Comparison of ENCODE assay signal across 18 cellular contexts in the genomic region with DNA sequence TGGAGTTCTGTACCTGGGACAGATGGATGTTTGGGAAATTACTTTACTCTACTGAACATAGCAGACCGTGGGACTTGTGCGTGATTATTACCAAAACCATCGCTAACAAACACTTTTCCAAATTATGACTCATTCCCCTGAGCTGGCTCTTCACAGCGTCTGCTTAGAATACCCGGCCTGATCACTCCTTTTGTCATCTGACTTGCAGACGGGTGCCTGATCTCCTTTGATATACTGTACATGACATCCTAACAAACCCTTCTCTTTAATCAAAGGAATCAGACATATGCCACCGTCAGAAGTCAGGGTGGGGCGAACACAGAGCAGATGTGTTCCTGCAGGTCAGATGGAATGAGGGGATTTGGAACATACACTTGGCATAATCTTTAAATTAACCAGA. TPM values are rescaled to one million over a fixed set of nuclear protein-coding genes. Genes with fewer than 3 reads are reported as not detected.
A peak's percentile ranks its signal among the peaks of the same experiment; 100 is the strongest.
DNase-seq lines count a peak whose midpoint lies in the region; ATAC-seq and TF ChIP-seq lines count a peak whose summit lies in the region.
"Had no signal": no experiment of that assay in that cellular context is flagged by ENCODE, and none has a peak within 500 bp of the region (broad histone marks: within the 10 kb centered on the region; RNA-seq: fewer than 3 reads in every experiment).

No MANE protein-coding gene starts in this region.

- POLR2A ChIA-PET in activated CD4-positive, alpha-beta memory T cell treated with anti-CD3 and anti-CD28 coated beads for 36 hours (lab: Charles Lee): no interaction called here

- TF ChIP-seq POLR2A in erythroblast (IDR thresholded peaks at IDR 0.05; ENCODE audit: low read length): no peak

- intact Hi-C loops in activated CD4-positive, alpha-beta memory T cell treated with anti-CD3 and anti-CD28 coated beads for 36 hours (cut with micrococcal nuclease): no loop called here

- DNase-seq in A172 (ENCODE audit: low spot score) (peak; percentile 52), GM04503 (ENCODE audit: low read depth) (peak; percentile 37), RKO (ENCODE audit: low spot score) (peak; percentile 33), fibroblast of pulmonary artery (ENCODE audit: low read depth) (peak; percentile 29), erythroblast (lab: John Stamatoyannopoulos, UW) (no peak), MV-4-11 (lab: John Stamatoyannopoulos, UW) (no peak)
- no peak for DNase-seq in activated CD4-positive, alpha-beta memory T cell treated with anti-CD3 and anti-CD28 coated beads for 36 hours
- DNase-seq: activated CD8-positive, alpha-beta T cell treated with anti-CD3 and anti-CD28 coated beads, Interleukin-2, amount 10 ng/mL, durations not matched to agents 7 days and 5 days; activated gamma-delta T cell; NCI-H1092; NCI-H2227 treated with DMSO at 0.1 percent for 48 hours; occipital lobe; RPMI8226 had no signal

- H3K4me3 Mint-ChIP-seq in activated CD4-positive, alpha-beta memory T cell treated with anti-CD3 and anti-CD28 coated beads for 36 hours: no peak overlapping the region
- H3K4me3 Mint-ChIP-seq: activated CD8-positive, alpha-beta T cell treated with anti-CD3 and anti-CD28 coated beads, Interleukin-2, amount 10 ng/mL, durations not matched to agents 7 days and 5 days; central memory CD8-positive, alpha-beta T cell; T-helper 2 cell treated with Interferon-gamma antibody and Interleukin-4, amounts not matched to agents 5 μg/mL and 100 μg/mL, for 36 hours had no signal

- TF ChIP-seq CTCF in fibroblast of pulmonary artery (IDR thresholded peaks at IDR 0.05; ENCODE audit: low read length, missing control alignments): no peak

- no peak overlapping the region for H3K27ac Mint-ChIP-seq in activated CD4-positive, alpha-beta memory T cell treated with anti-CD3 and anti-CD28 coated beads for 36 hours
- H3K27ac Mint-ChIP-seq: activated CD8-positive, alpha-beta T cell treated with anti-CD3 and anti-CD28 coated beads, Interleukin-2, amount 10 ng/mL, durations not matched to agents 7 days and 5 days; T-helper 2 cell treated with Interferon-gamma antibody and Interleukin-4, amounts not matched to agents 5 μg/mL and 100 μg/mL, for 36 hours had no signal

- CTCF ChIA-PET in activated CD4-positive, alpha-beta memory T cell treated with anti-CD3 and anti-CD28 coated beads for 36 hours (lab: Charles Lee): no interaction called here

- H3K9me3 Mint-ChIP-seq in activated CD4-positive, alpha-beta memory T cell treated with anti-CD3 and anti-CD28 coated beads for 36 hours: no peaks in the 10 kb centered on the region
- H3K9me3 Mint-ChIP-seq: central memory CD8-positive, alpha-beta T cell; T-helper 2 cell treated with Interferon-gamma antibody and Interleukin-4, amounts not matched to agents 5 μg/mL and 100 μg/mL, for 36 hours had no signal

- no peaks in the 10 kb centered on the region for H3K27me3 Mint-ChIP-seq in activated CD4-positive, alpha-beta memory T cell treated with anti-CD3 and anti-CD28 coated beads for 36 hours

- no peak for ATAC-seq in HG03095 (IDR thresholded peaks at IDR 0.05; ENCODE audit: unreplicated experiment)
- ATAC-seq: activated CD8-positive, alpha-beta T cell treated with anti-CD3 and anti-CD28 coated beads, Interleukin-2, amount 10 ng/mL, durations not matched to agents 7 days and 5 days had no signal

- H3K4me3 ChIP-seq in fibroblast of pulmonary artery (replicated peaks; ENCODE audit: low read depth, low read length): no peak overlapping the region
- H3K4me3 ChIP-seq: tibial nerve had no signal

- no peaks in the 10 kb centered on the region for H3K36me3 Mint-ChIP-seq in activated CD4-positive, alpha-beta memory T cell treated with anti-CD3 and anti-CD28 coated beads for 36 hours

- no peaks in the 10 kb centered on the region for H3K4me1 Mint-ChIP-seq in activated CD4-positive, alpha-beta memory T cell treated with anti-CD3 and anti-CD28 coated beads for 36 hours (ENCODE audit: low read depth)
- H3K4me1 Mint-ChIP-seq: central memory CD8-positive, alpha-beta T cell had no signal

RNA-seq across cellular contexts. Expression of gene SH3GL3, which starts 48.5 kb away (rescaled TPM):
- 0.74 TPM in 1 of 2 replicates, not detected in the other for total RNA-seq in A172 (2014; rRNA removed; shearing (Covaris generic))
- total RNA-seq in activated CD4-positive, alpha-beta memory T cell treated with anti-CD3 and anti-CD28 coated beads for 36 hours: not detected
- total RNA-seq: activated CD8-positive, alpha-beta T cell treated with anti-CD3 and anti-CD28 coated beads, Interleukin-2, amount 10 ng/mL, durations not matched to agents 7 days and 5 days; endothelial cell of umbilical vein had no signal

Comparison
In these comparisons a context has a peak if more than half of its experiments do, and no peak if none do; other contexts are left out.
1. DNase-seq: peak in A172 (single experiment), GM04503 (single experiment), RKO (single experiment) and fibroblast of pulmonary artery (single experiment); none in erythroblast (0 of 2), MV-4-11 (single experiment) and activated CD4-positive, alpha-beta memory T cell treated with anti-CD3 and anti-CD28 coated beads for 36 hours (single experiment).